In the genomic region with DNA sequence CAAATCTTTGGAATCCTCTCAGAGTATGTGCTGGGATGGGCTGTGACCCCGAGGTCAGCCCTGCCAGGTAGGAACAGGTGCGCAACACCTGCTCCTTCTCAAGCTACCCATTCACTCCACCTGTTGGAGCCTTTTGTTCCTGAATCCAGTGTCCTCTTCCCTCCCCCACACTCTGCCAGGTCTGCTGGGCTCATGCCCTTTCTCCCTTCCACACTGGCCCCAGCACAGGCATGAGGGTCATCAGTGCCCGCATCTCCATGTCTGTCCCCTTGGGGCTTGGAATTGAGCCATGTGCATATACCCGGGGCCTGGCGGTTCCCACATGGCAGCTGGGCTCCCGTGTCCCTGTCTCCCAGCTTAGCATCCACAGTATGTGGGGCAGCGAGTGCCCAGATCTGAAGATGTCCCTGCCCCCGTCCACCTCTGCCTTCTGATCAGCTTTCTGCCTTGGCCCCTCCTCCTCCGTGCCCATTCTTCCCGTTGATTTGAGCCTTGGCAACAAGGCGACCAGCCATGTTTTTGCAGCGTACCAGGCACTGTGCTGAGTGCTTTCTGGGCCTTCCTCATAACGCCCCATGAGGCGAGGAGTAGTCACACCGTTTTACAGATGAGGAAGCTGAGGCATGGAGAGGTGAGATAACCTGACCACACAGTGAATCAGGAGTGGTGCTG, we compare ENCODE assay signal across 20 cellular contexts.
DNase-seq lines count a peak whose midpoint lies in the region; ATAC-seq, FAIRE-seq and TF ChIP-seq lines count a peak whose summit lies in the region.
"Had no signal": no experiment of that assay in that cellular context is flagged by ENCODE, and none has a peak within 500 bp of the region (broad histone marks: within the 10 kb centered on the region; RNA-seq: fewer than 3 reads in every experiment).

No MANE protein-coding gene starts in this region.

- H3K9me1 ChIP-seq in IMR-90 (ENCODE audit: insufficient read depth, low read length) = no peaks in the 10 kb centered on the region

- H3K4me3 Mint-ChIP-seq in Caco-2 (ENCODE audit: unreplicated experiment) = no peak overlapping the region
- H3K4me3 Mint-ChIP-seq: T-helper 17 cell had no signal

- no peaks in the 10 kb centered on the region for H3K9me3 ChIP-seq in Caco-2
- H3K9me3 ChIP-seq in IMR-90 (ENCODE audit: control insufficient read depth, insufficient read depth, low read length) = no peaks in the 10 kb centered on the region; the same call in 1 of the 2 replicates
- H3K9me3 ChIP-seq: suprapubic skin had no signal

- no peak overlapping the region for H2BK15ac ChIP-seq in IMR-90 (ENCODE audit: low read depth, low read length)

- TF ChIP-seq RAD21 in IMR-90 (IDR thresholded peaks at IDR 0.05; ENCODE audit: low read length) = no peak

- peak overlapping the region; percentile 16 for H2AK9ac ChIP-seq in IMR-90 (replicated peaks; ENCODE audit: low read depth, low read length, poor library complexity)

- no peak overlapping the region for H2BK20ac ChIP-seq in IMR-90 (ENCODE audit: low read depth, low read length)

- no peak overlapping the region for H4K91ac ChIP-seq in IMR-90 (ENCODE audit: insufficient read depth, low read depth, low read length)

- no peak overlapping the region for H2BK120ac ChIP-seq in IMR-90 (ENCODE audit: low read depth, low read length)

- peaks cover 41% of the 10 kb centered on the region for H3K36me3 Mint-ChIP-seq in Caco-2 (ENCODE audit: insufficient read depth, unreplicated experiment)

- H3K27ac Mint-ChIP-seq in Caco-2 (ENCODE audit: unreplicated experiment) = peak overlapping the region; percentile 65
- H3K27ac Mint-ChIP-seq: T-helper 17 cell had no signal

- H3K4me3 ChIP-seq in Caco-2 (ENCODE audit: low read depth, low read length) (no peak overlapping the region), IMR-90 (ENCODE audit: insufficient read depth, low read depth, low read length) (no peak overlapping the region)
- H3K4me3 ChIP-seq: suprapubic skin had no signal

- peak; percentile 47 to 60 for DNase-seq in Caco-2
- DNase-seq in IMR-90 = no peak
- DNase-seq in NCI-H748 (lab: John Stamatoyannopoulos, UW; ENCODE audit: unreplicated experiment) = peak; percentile 94
- peak; percentile 41 to 51 for DNase-seq in left colon
- DNase-seq in mucosa of gallbladder (ENCODE audit: low spot score) = no peak
- no peak for DNase-seq in HuH-7 (ENCODE audit: low spot score)
- no peak for DNase-seq in H54 (ENCODE audit: insufficient read length, low spot score)
- DNase-seq in NCI-H1048 (lab: John Stamatoyannopoulos, UW) = no peak
- DNase-seq: activated naive CD4-positive, alpha-beta T cell treated with anti-CD3 and anti-CD28 coated beads, Interleukin-2, amount 50 U/mL, for 16 hours; activated T-cell treated with anti-CD3 and anti-CD28 coated beads, Interleukin-2, amount 50 U/mL, for 48 hours; CD8-positive, alpha-beta memory T cell; effector memory CD4-positive, alpha-beta T cell; head of caudate nucleus; NCI-H1436; nucleus accumbens; PC-3; SHP77 treated with DMSO at 0.1 percent for 48 hours; T-helper 17 cell had no signal

- no peak for FAIRE-seq in H54 (lab: Jason Lieb, UNC)
- FAIRE-seq: astrocyte had no signal

- H3K27me3 Mint-ChIP-seq in Caco-2 (ENCODE audit: insufficient read depth, unreplicated experiment) = no peaks in the 10 kb centered on the region
- H3K27me3 Mint-ChIP-seq: T-helper 17 cell had no signal

- intact Hi-C loops in Caco-2 (cut with micrococcal nuclease; ENCODE audit: unreplicated experiment) (no loop called here), IMR-90 (cut with micrococcal nuclease) (no loop called here), left colon (cut with DNase I, micrococcal nuclease) (no loop called here)

- no peak overlapping the region for H3K4me2 ChIP-seq in IMR-90 (ENCODE audit: low read depth, low read length)

- dilution Hi-C loops in IMR-90 (cut with HindIII; ENCODE audit: low sequenced_read_pairs, unreplicated experiment) = no loop called here

- 71% methylated on average over 5 of the region's 15 CpGs; no CpG with 5 or more reads in 1 of the 2 experiments for WGBS in IMR-90 (ENCODE audit: extremely low coverage in 2 of 2, insufficient read length in 1 of 2), 2 experiments

- in situ Hi-C loops in IMR-90 (cut with MboI; ENCODE audit: low sequenced_read_pairs) = no loop called here

- no peaks in the 10 kb centered on the region for H3K9me3 Mint-ChIP-seq in Caco-2 (ENCODE audit: unreplicated experiment)
- H3K9me3 Mint-ChIP-seq: CD8-positive, alpha-beta memory T cell had no signal

- no peak overlapping the region for H3K4ac ChIP-seq in IMR-90 (ENCODE audit: low read depth, low read length)

- CTCF ChIA-PET in Caco-2 (lab: Charles Lee) = no interaction called here
- CTCF ChIA-PET in IMR-90 (lab: Yijun Ruan, JAX) = no interaction called here

- no peaks in the 10 kb centered on the region for H3K27me3 ChIP-seq in Caco-2 (replicated peaks; ENCODE audit: control insufficient read depth, insufficient read depth, low read length)
- H3K27me3 ChIP-seq in IMR-90 (ENCODE audit: control insufficient read depth, insufficient read depth, low read length) = no peaks in the 10 kb centered on the region
- H3K27me3 ChIP-seq: suprapubic skin had no signal

- H2BK5ac ChIP-seq in IMR-90 (ENCODE audit: low read depth, low read length, poor library complexity, severe bottlenecking) = no peak overlapping the region

- H3K36me3 ChIP-seq in Caco-2 (ENCODE audit: control insufficient read depth, insufficient read depth, low read length) (no peaks in the 10 kb centered on the region; the same call in 1 of the 2 replicates), IMR-90 (ENCODE audit: control insufficient read depth, insufficient read depth, low read length) (no peaks in the 10 kb centered on the region)
- H3K36me3 ChIP-seq: suprapubic skin had no signal

- peak overlapping the region; percentile 33 for H2AFZ ChIP-seq in IMR-90 (replicated peaks; ENCODE audit: low read length, poor library complexity)

- no peak for TF ChIP-seq CTCF in Caco-2 (IDR thresholded peaks at IDR 0.05; ENCODE audit: insufficient read depth in 1 of 2, low read depth in 1 of 2, low read length in 1 of 2, severe bottlenecking in 1 of 2, unreplicated experiment in 1 of 2)
- no peak for TF ChIP-seq CTCF in IMR-90 (conservative IDR thresholded peaks at IDR 0.05; ENCODE audit: low read depth, low read length)

- H3K4me1 ChIP-seq in Caco-2 = peaks cover 32% of the 10 kb centered on the region
- H3K4me1 ChIP-seq in IMR-90 (ENCODE audit: control insufficient read depth, insufficient read depth, low read length) = no peaks in the 10 kb centered on the region
- H3K4me1 ChIP-seq: suprapubic skin had no signal

- no peak overlapping the region for H3K18ac ChIP-seq in IMR-90 (ENCODE audit: low read depth, low read length)

- H3K9ac ChIP-seq in IMR-90 (ENCODE audit: low read depth, low read length) = no peak overlapping the region

- peaks cover 25% of the 10 kb centered on the region for H3K4me1 Mint-ChIP-seq in Caco-2 (ENCODE audit: low read depth, unreplicated experiment)

- H3K27ac ChIP-seq in IMR-90 (ENCODE audit: insufficient read depth, low read length) = no peak overlapping the region
- H3K27ac ChIP-seq: suprapubic skin had no signal

- ATAC-seq in IMR-90 (ENCODE audit: low read depth) = no peak
- ATAC-seq in left colon = no peak
- ATAC-seq: PC-3, T-helper 17 cell had no signal

- no peak overlapping the region for H2AK5ac ChIP-seq in IMR-90 (ENCODE audit: low read depth, low read length)

- no peak overlapping the region for H3K56ac ChIP-seq in IMR-90 (ENCODE audit: extremely low read depth, insufficient read depth, low read length)

- TF ChIP-seq POLR2A in IMR-90 (IDR thresholded peaks at IDR 0.05; ENCODE audit: low read depth, low read length) = no peak
- no peak for TF ChIP-seq POLR2A in H54 (IDR thresholded peaks at IDR 0.05; ENCODE audit: low read depth, low read length)

- no peak overlapping the region for H3K23ac ChIP-seq in IMR-90 (ENCODE audit: low read depth, low read length)

- no TSS peak for BruUV-seq in Caco-2 (replicated peaks; lab: Mats Ljungman, UMichigan)
- no TSS peak for BruUV-seq in IMR-90 (replicated peaks; lab: Mats Ljungman, UMichigan)

- H4K20me1 ChIP-seq in IMR-90 (ENCODE audit: insufficient read depth, low read length) = peaks cover 3% of the 10 kb centered on the region; the same call in 1 of the 2 replicates

- POLR2A ChIA-PET in Caco-2 (lab: Charles Lee) (no interaction called here), IMR-90 (lab: Charles Lee; ENCODE audit: unreplicated experiment) (no interaction called here)

- peaks cover 3 to 5% of the 10 kb centered on the region in 2 experiments; a peak in 3 of 4 replicates for H3K79me1 ChIP-seq in IMR-90 (ENCODE audit: low read depth in 1 of 2, low read length in 2 of 2)

- no peak overlapping the region for H4K8ac ChIP-seq in IMR-90 (ENCODE audit: low read depth in 2 of 2, low read length in 2 of 2)

- no peak overlapping the region for H4K5ac ChIP-seq in IMR-90 (ENCODE audit: low read depth, low read length)

- no peak overlapping the region for H3K14ac ChIP-seq in IMR-90 (replicated peaks; ENCODE audit: low read depth, low read length)

TF ChIP-seq in IMR-90, 13 proteins besides CTCF, POLR2A, EP300 and RAD21:
- TF ChIP-seq MAZ (IDR thresholded peaks at IDR 0.05; ENCODE audit: borderline replicate concordance, low read depth, low read length) (no peak), BHLHE40 (IDR thresholded peaks at IDR 0.05; ENCODE audit: low read depth, low read length) (no peak), MAFK (IDR thresholded peaks at IDR 0.05; ENCODE audit: low read depth, low read length) (no peak), MXI1 (IDR thresholded peaks at IDR 0.05; ENCODE audit: borderline replicate concordance, low read depth, low read length) (no peak)

Comparison
In these comparisons a context has a peak if more than half of its experiments do, and no peak if none do; other contexts are left out.
1. DNase-seq: peak in Caco-2 (2 of 2), NCI-H748 (single experiment) and left colon (2 of 2); none in IMR-90 (single experiment), mucosa of gallbladder (single experiment), HuH-7 (single experiment), H54 (single experiment) and NCI-H1048 (single experiment).